In the genomic region with DNA sequence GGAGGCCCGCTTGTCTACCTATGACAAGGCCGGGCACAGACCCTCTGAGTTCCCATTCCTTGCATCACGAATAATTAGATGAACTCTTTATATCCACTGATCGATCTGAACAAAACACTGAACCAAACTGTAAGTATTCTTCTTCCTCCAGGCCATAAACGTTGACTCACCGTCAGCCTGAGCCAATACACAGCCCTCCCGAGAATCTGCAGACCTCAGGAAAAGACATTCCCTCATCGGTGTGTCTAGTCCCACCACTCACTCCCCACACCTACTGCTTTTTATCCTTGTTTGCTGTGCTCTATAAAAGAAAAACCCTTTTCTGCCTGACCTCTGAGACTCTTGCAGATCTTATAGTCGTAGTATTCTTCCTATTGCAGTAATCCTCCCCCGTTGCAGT, we compare ENCODE assay signal across 1 cellular context.
TF ChIP-seq lines count a peak whose summit lies in the region.

No MANE protein-coding gene starts in this region.

TF ChIP-seq in IMR-90, 13 proteins besides CTCF, POLR2A, EP300 and RAD21:
- TF ChIP-seq, protein P1, sequence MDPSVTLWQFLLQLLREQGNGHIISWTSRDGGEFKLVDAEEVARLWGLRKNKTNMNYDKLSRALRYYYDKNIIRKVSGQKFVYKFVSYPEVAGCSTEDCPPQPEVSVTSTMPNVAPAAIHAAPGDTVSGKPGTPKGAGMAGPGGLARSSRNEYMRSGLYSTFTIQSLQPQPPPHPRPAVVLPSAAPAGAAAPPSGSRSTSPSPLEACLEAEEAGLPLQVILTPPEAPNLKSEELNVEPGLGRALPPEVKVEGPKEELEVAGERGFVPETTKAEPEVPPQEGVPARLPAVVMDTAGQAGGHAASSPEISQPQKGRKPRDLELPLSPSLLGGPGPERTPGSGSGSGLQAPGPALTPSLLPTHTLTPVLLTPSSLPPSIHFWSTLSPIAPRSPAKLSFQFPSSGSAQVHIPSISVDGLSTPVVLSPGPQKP (IDR thresholded peaks at IDR 0.05; ENCODE audit: borderline replicate concordance, low read depth, low read length), result no peak
- TF ChIP-seq SMC3 (IDR thresholded peaks at IDR 0.05; ENCODE audit: low read depth, low read length) (no peak), RCOR1 (IDR thresholded peaks at IDR 0.05; ENCODE audit: insufficient replicate concordance, low read length) (no peak), CEBPB (IDR thresholded peaks at IDR 0.05; ENCODE audit: low read depth, low read length) (no peak)
